In genomic region chr6:37643851-37644672, GRCh38 we compare ENCODE assay signal across 12 cellular contexts. TPM values are rescaled to one million over a fixed set of nuclear protein-coding genes. Genes with fewer than 3 reads are reported as not detected.
DNase-seq lines count a peak whose midpoint lies in the region; ATAC-seq and TF ChIP-seq lines count a peak whose summit lies in the region.
"Had no signal": no experiment of that assay in that cellular context is flagged by ENCODE, and none has a peak within 500 bp of the region (broad histone marks: within the 10 kb centered on the region; RNA-seq: fewer than 3 reads in every experiment).

No MANE protein-coding gene starts in this region.

- no peaks in the 10 kb centered on the region for H3K27me3 Mint-ChIP-seq in activated naive CD4-positive, alpha-beta T cell treated with anti-CD3 and anti-CD28 coated beads for 36 hours (ENCODE audit: low read depth)

- no peaks in the 10 kb centered on the region for H3K9me3 ChIP-seq in HEK293 (ENCODE audit: control insufficient read depth, insufficient read depth, low read depth, low read length)
- H3K9me3 ChIP-seq: breast epithelium, psoas muscle had no signal

- CTCF ChIA-PET in activated naive CD4-positive, alpha-beta T cell treated with anti-CD3 and anti-CD28 coated beads for 36 hours (lab: Charles Lee), result interaction anchor here (0.9 kb wide), 1 partner anchor 626 kb away, joined by 3 read pairs; no protein-coding TSS in a partner anchor
- CTCF ChIA-PET in HEK293 (lab: Yijun Ruan, JAX), result interaction anchor here (0.6 to 0.8 kb wide), 2 partner anchors 36 to 299 kb away, joined by 3 read pairs; no protein-coding TSS in a partner anchor

- H3K27ac Mint-ChIP-seq in activated naive CD4-positive, alpha-beta T cell treated with anti-CD3 and anti-CD28 coated beads for 36 hours, result peak overlapping the region; percentile 67
- peak overlapping the region in 1 of 2 donors; percentile 66 for H3K27ac Mint-ChIP-seq in activated naive CD4-positive, alpha-beta T cell treated with anti-CD3 and anti-CD28 coated beads, Interleukin-2, amount 50 U/mL, for 72 hours

- DNase-seq in activated naive CD4-positive, alpha-beta T cell treated with anti-CD3 and anti-CD28 coated beads for 36 hours, result peak; percentile 30
- no peak for DNase-seq in activated naive CD4-positive, alpha-beta T cell treated with anti-CD3 and anti-CD28 coated beads, Interleukin-2, amount 50 U/mL, for 72 hours (ENCODE audit: low spot score in 2 of 2)
- peak; percentile 25 for DNase-seq in activated T-cell treated with anti-CD3 and anti-CD28 coated beads, Interleukin-2, amount 50 U/mL, for 1 hour
- DNase-seq in lung microvascular endothelial cell (ENCODE audit: low read depth in 2 of 2) (peak; percentile 30 to 57), NCI-H128 (lab: John Stamatoyannopoulos, UW; ENCODE audit: unreplicated experiment) (no peak), NCI-H1092 treated with DMSO at 0.1 percent for 48 hours (lab: John Stamatoyannopoulos, UW) (no peak), DMS79 (lab: John Stamatoyannopoulos, UW) (no peak)
- DNase-seq: NCI-H187, psoas muscle, SW 1271 had no signal

- POLR2A ChIA-PET in HEK293 (lab: Yijun Ruan, JAX), result no interaction called here

- H3K4me1 Mint-ChIP-seq in activated naive CD4-positive, alpha-beta T cell treated with anti-CD3 and anti-CD28 coated beads for 36 hours (ENCODE audit: low read depth), result peaks cover 32% of the 10 kb centered on the region

- TF ChIP-seq CTCF in HEK293 (tag by site-specific recombination; IDR thresholded peaks at IDR 0.05), result no peak

- peaks cover 1% of the 10 kb centered on the region for H3K9me3 Mint-ChIP-seq in activated naive CD4-positive, alpha-beta T cell treated with anti-CD3 and anti-CD28 coated beads for 36 hours
- no peaks in the 10 kb centered on the region for H3K9me3 Mint-ChIP-seq in activated naive CD4-positive, alpha-beta T cell treated with anti-CD3 and anti-CD28 coated beads, Interleukin-2, amount 50 U/mL, for 72 hours

- no peak overlapping the region for H3K4me3 ChIP-seq in HEK293 (ENCODE audit: low read depth, low read length)
- H3K4me3 ChIP-seq: breast epithelium, psoas muscle had no signal

- no peak for ATAC-seq in activated naive CD4-positive, alpha-beta T cell treated with anti-CD3 and anti-CD28 coated beads, Interleukin-2, amount 50 U/mL, for 72 hours
- ATAC-seq: psoas muscle had no signal

- H3K36me3 Mint-ChIP-seq in activated naive CD4-positive, alpha-beta T cell treated with anti-CD3 and anti-CD28 coated beads for 36 hours (ENCODE audit: low read depth), result no peaks in the 10 kb centered on the region
- peaks cover 0 to 6% of the 10 kb centered on the region in 2 donors for H3K36me3 Mint-ChIP-seq in activated naive CD4-positive, alpha-beta T cell treated with anti-CD3 and anti-CD28 coated beads, Interleukin-2, amount 50 U/mL, for 72 hours

- no peak overlapping the region for H3K4me3 Mint-ChIP-seq in activated naive CD4-positive, alpha-beta T cell treated with anti-CD3 and anti-CD28 coated beads for 36 hours

- no peaks in the 10 kb centered on the region for H3K4me1 ChIP-seq in HEK293 (ENCODE audit: control insufficient read depth, insufficient read depth, low read length)
- H3K4me1 ChIP-seq: breast epithelium, psoas muscle had no signal

- intact Hi-C loops in activated naive CD4-positive, alpha-beta T cell treated with anti-CD3 and anti-CD28 coated beads for 36 hours (cut with micrococcal nuclease), result no loop called here

- no peak overlapping the region for H3K27ac ChIP-seq in HEK293 (ENCODE audit: extremely low read depth, low read depth, low read length)
- H3K27ac ChIP-seq: breast epithelium, psoas muscle had no signal

- H3K36me3 ChIP-seq in HEK293 (ENCODE audit: control insufficient read depth in 2 of 2, insufficient read depth in 1 of 2, low read length in 2 of 2), result no peaks in the 10 kb centered on the region; a peak in 1 of 3 replicates
- H3K36me3 ChIP-seq: breast epithelium had no signal

TF ChIP-seq in HEK293, 187 proteins besides CTCF, POLR2A, EP300 and RAD21:
- TF ChIP-seq ZNF664 (tag by site-specific recombination; IDR thresholded peaks at IDR 0.05) (no peak), EGR2 (tag by site-specific recombination; IDR thresholded peaks at IDR 0.05; ENCODE audit: low read depth) (peak; percentile 92), SP2 (tag by site-specific recombination; IDR thresholded peaks at IDR 0.05) (no peak), ZFHX2 (tag by site-specific recombination; conservative IDR thresholded peaks at IDR 0.05) (peak; percentile 94), ZNF398 (tag by site-specific recombination; IDR thresholded peaks at IDR 0.05) (no peak)

RNA-seq across cellular contexts. Expression of gene MDGA1, which starts 53.6 kb away (rescaled TPM):
- 1 to 10 TPM; 2.8 to 3.6 TPM for total RNA-seq in activated naive CD4-positive, alpha-beta T cell treated with anti-CD3 and anti-CD28 coated beads for 36 hours
- total RNA-seq in activated naive CD4-positive, alpha-beta T cell treated with anti-CD3 and anti-CD28 coated beads, Interleukin-2, amount 50 U/mL, for 72 hours, result under 1 TPM; 0.39 to 0.71 TPM
- total RNA-seq in lung microvascular endothelial cell, result 0.20 and 0.22 TPM in 2 replicates

Comparison
In these comparisons a context has a peak if more than half of its experiments do, and no peak if none do; other contexts are left out.
1. DNase-seq: peak in activated naive CD4-positive, alpha-beta T cell treated with anti-CD3 and anti-CD28 coated beads for 36 hours (single experiment), activated T-cell treated with anti-CD3 and anti-CD28 coated beads, Interleukin-2, amount 50 U/mL, for 1 hour (single experiment) and lung microvascular endothelial cell (2 of 2); none in activated naive CD4-positive, alpha-beta T cell treated with anti-CD3 and anti-CD28 coated beads, Interleukin-2, amount 50 U/mL, for 72 hours (0 of 2), NCI-H128 (single experiment), NCI-H1092 treated with DMSO at 0.1 percent for 48 hours (single experiment) and DMS79 (single experiment).